8 cellular contexts compared by ENCODE assay signal in the genomic region with DNA sequence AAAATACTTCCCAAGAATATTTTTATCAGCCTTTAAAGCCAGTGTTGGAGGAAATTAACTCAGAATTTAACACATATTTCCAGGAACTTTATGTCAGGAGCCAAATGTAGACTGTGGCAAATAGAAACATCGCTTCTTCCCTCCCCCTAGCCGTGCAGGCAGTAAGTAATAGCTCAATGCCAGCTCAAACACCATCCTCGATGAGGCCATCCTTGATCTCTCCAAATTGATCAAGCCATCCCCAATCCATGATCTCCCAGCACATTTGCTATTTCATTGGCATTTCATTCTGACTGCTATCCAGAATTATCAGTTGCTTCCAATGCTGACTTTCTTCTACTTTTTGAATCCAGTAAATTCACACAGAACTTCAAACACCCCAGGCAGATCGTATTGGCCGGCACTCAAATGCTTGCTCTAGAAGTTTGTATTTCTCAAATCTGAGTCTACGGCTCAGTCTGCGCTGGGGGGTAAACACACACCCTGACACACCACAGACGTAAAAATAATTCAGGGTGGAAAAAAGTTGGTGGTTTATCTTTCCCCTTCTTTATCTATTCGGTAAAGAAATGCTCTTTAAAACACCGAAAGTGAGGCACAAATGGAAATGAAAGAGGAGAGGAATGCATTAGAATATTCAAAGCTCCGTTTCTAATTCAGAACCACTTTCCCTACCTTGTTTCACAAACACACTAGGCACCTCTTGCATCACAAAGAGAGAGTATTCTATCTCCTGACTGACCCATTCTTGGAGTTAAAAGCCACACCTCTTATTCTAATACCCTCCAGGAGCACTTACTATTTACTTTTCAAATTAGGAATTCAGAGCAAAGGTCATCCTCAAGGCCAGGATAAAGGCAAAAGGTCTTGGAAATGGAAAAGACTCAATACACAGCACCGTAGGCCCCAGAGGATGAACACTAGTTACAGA. TPM values are rescaled to one million over a fixed set of nuclear protein-coding genes. Genes with fewer than 3 reads are reported as not detected.
DNase-seq lines count a peak whose midpoint lies in the region; ATAC-seq and TF ChIP-seq lines count a peak whose summit lies in the region.

No MANE protein-coding gene starts in this region.

- DNase-seq in AG08396 (ENCODE audit: low spot score) = peak; percentile 16
- DNase-seq in fibroblast of gingiva (ENCODE audit: low read depth) = peak; percentile 17
- no peak for DNase-seq in ovary
- DNase-seq in C1 segment of cervical spinal cord (lab: John Stamatoyannopoulos, UW) = no peak
- DNase-seq in OCI-M2 (lab: John Stamatoyannopoulos, UW; ENCODE audit: unreplicated experiment) = no peak

- ATAC-seq in GM18861 (IDR thresholded peaks at IDR 0.05; ENCODE audit: unreplicated experiment) (peak; percentile 9), HG03354 (IDR thresholded peaks at IDR 0.05; ENCODE audit: poor library complexity, severe bottlenecking, unreplicated experiment) (peak; percentile 26)

- 11 to 14% (median 14%) methylated on average over 12 of the region's 12 CpGs for WGBS in ovary, 3 donors

- H3K9ac ChIP-seq in SU-DHL-6 (ENCODE audit: low read length) = peak overlapping the region; percentile 87

- TF ChIP-seq EP300 in ovary (IDR thresholded peaks at IDR 0.05) = no peak

- H3K4me1 ChIP-seq in ovary (ENCODE audit: insufficient read depth) = peaks cover 6% of the 10 kb centered on the region

- TF ChIP-seq CTCF in SU-DHL-6 (IDR thresholded peaks at IDR 0.05; ENCODE audit: insufficient read depth, low read length, poor library complexity, severe bottlenecking) (no peak), ovary (IDR thresholded peaks at IDR 0.05) (no peak)

- H3K4me3 ChIP-seq in SU-DHL-6 (ENCODE audit: insufficient read depth, low read length, poor library complexity, severe bottlenecking) = peak overlapping the region; percentile 89
- H3K4me3 ChIP-seq in ovary = peak overlapping the region; percentile 93

- peaks cover 10% of the 10 kb centered on the region; the same call in 1 of the 2 replicates for H3F3A ChIP-seq in SU-DHL-6 (ENCODE audit: insufficient read depth)

- H3K79me2 ChIP-seq in SU-DHL-6 (ENCODE audit: insufficient read depth, low read length) = peaks cover 59% of the 10 kb centered on the region

- peak overlapping the region; percentile 95 for H2AFZ ChIP-seq in SU-DHL-6 (ENCODE audit: low read depth, low read length, severe bottlenecking)

- no peak for TF ChIP-seq POLR2A in ovary (IDR thresholded peaks at IDR 0.05)

- H3K9me3 ChIP-seq in SU-DHL-6 (ENCODE audit: insufficient read depth, low read length) (no peaks in the 10 kb centered on the region), ovary (no peaks in the 10 kb centered on the region)

- H4K20me1 ChIP-seq in SU-DHL-6 (ENCODE audit: low read depth, low read length) = peaks cover 29% of the 10 kb centered on the region

- intact Hi-C loops in ovary (cut with DNase I) = no loop called here

- H3K9me2 ChIP-seq in SU-DHL-6 (replicated peaks; ENCODE audit: insufficient read depth, low read length) = no peaks in the 10 kb centered on the region

- H3K27me3 ChIP-seq in SU-DHL-6 (ENCODE audit: low read length) (no peaks in the 10 kb centered on the region), ovary (no peaks in the 10 kb centered on the region)

- peak overlapping the region; percentile 100 for H3K4me2 ChIP-seq in SU-DHL-6 (ENCODE audit: low read depth, low read length, poor library complexity, severe bottlenecking)

- H3K27ac ChIP-seq in SU-DHL-6 (ENCODE audit: low read depth, low read length) (peak overlapping the region; percentile 75), ovary (no peak overlapping the region)

- H3K36me3 ChIP-seq in SU-DHL-6 (ENCODE audit: low read length) (no peaks in the 10 kb centered on the region), ovary (no peaks in the 10 kb centered on the region)

RNA-seq across cellular contexts. Expression of a gene that starts 1.0 kb away (rescaled TPM):
- total RNA-seq in ovary = 10 to 100 TPM in 5 of 7 donors, 1 to 10 TPM in 2; 7.2 to 14.0 (median 11.4) TPM
- 1 to 10 TPM; 6.5 to 8.2 TPM for polyA plus RNA-seq in ovary

RNA-seq across cellular contexts. Expression of a gene that starts 54.6 kb away (rescaled TPM):
- total RNA-seq in ovary = not detected
- polyA plus RNA-seq in ovary = under 1 TPM in 1 of 2 donors, not detected in 1; 0.02 TPM

Comparison
In these comparisons a context has a peak if more than half of its experiments do, and no peak if none do; other contexts are left out.
1. DNase-seq: peak in AG08396 (single experiment) and fibroblast of gingiva (single experiment); none in ovary (0 of 5), C1 segment of cervical spinal cord (0 of 14) and OCI-M2 (single experiment).